In the genomic region with DNA sequence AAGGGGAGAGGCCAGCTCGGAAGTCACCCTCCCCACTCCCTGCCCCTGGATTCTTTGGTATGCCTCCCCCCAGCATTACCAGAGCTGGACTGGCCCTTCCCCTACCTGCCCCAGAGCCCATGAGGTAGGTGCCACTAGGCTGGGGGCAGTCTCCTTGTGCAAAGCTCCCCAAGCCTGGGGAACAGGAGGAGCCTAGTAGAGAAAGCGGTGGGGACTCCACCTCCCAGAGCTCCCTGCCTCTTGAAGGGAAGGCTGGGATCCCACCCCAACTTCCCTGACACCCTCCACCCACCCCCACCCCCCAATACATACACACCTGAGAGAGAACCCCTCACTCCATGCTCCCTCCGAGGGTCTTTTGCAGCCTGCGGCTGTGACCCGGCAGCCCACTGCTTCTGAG, we compare ENCODE assay signal across 18 cellular contexts. TPM values are rescaled to one million over a fixed set of nuclear protein-coding genes. Genes with fewer than 3 reads are reported as not detected.
DNase-seq lines count a peak whose midpoint lies in the region; ATAC-seq and TF ChIP-seq lines count a peak whose summit lies in the region.
"Had no signal": no experiment of that assay in that cellular context is flagged by ENCODE, and none has a peak within 500 bp of the region (broad histone marks: within the 10 kb centered on the region; RNA-seq: fewer than 3 reads in every experiment).

No MANE protein-coding gene starts in this region.

- H3K4me3 ChIP-seq in upper lobe of right lung = no peak overlapping the region

- peak overlapping the region; percentile 45 for H3K27ac ChIP-seq in angular gyrus (ENCODE audit: low read depth, low read length)
- no peak overlapping the region for H3K27ac ChIP-seq in upper lobe of right lung
- H3K27ac ChIP-seq: C4-2B had no signal

- no peaks in the 10 kb centered on the region for H3K36me3 Mint-ChIP-seq in mesothelial cell of epicardium
- H3K36me3 Mint-ChIP-seq: CD4-positive, alpha-beta memory T cell had no signal

- intact Hi-C loops in upper lobe of right lung (cut with DNase I) = no loop called here

- H3K27ac Mint-ChIP-seq in mesothelial cell of epicardium = no peak overlapping the region
- H3K27ac Mint-ChIP-seq: CD4-positive, alpha-beta memory T cell; H9; IgD-negative memory B cell had no signal

- peaks cover 10% of the 10 kb centered on the region for H3K4me1 ChIP-seq in upper lobe of right lung

- H3K4me3 Mint-ChIP-seq in mesothelial cell of epicardium = no peak overlapping the region
- H3K4me3 Mint-ChIP-seq: H9 had no signal

- ATAC-seq in upper lobe of right lung = no peak
- ATAC-seq: HepG2 had no signal

- H3K4me1 Mint-ChIP-seq in mesothelial cell of epicardium = peaks cover 28% of the 10 kb centered on the region

- peak; percentile 45 for DNase-seq in activated CD8-positive, alpha-beta memory T cell treated with anti-CD3 and anti-CD28 coated beads, Interleukin-2, amount 50 U/mL, for 48 hours
- no peak for DNase-seq in activated CD8-positive, alpha-beta memory T cell treated with anti-CD3 and anti-CD28 coated beads for 24 hours
- DNase-seq in islet precursor cell (peak; percentile 50), upper lobe of right lung (peak; percentile 49), mesothelial cell of epicardium (ENCODE audit: low spot score in 2 of 2, unreplicated experiment in 2 of 2) (no peak), SKM-1 (lab: John Stamatoyannopoulos, UW; ENCODE audit: unreplicated experiment) (no peak), kidney tubule cell (ENCODE audit: low spot score) (no peak)
- DNase-seq: ACHN; CD4-positive, alpha-beta memory T cell; DMS153; DMS79; GF-D8; GOT3; H9 had no signal

- no peak for TF ChIP-seq CTCF in upper lobe of right lung (IDR thresholded peaks at IDR 0.05)
- TF ChIP-seq CTCF in mesothelial cell of epicardium (IDR thresholded peaks at IDR 0.05; ENCODE audit: unreplicated experiment) = no peak

- peaks cover 3% of the 10 kb centered on the region for H3K27me3 ChIP-seq in upper lobe of right lung

- H3K36me3 ChIP-seq in upper lobe of right lung = no peaks in the 10 kb centered on the region

- no peaks in the 10 kb centered on the region for H3K9me3 Mint-ChIP-seq in mesothelial cell of epicardium
- H3K9me3 Mint-ChIP-seq: H9, IgD-negative memory B cell had no signal

- peaks cover 15% of the 10 kb centered on the region for H3K27me3 Mint-ChIP-seq in mesothelial cell of epicardium (ENCODE audit: low read depth)

- no peaks in the 10 kb centered on the region for H3K9me3 ChIP-seq in upper lobe of right lung

RNA-seq across cellular contexts. Expression of gene FIGNL2, which starts 30.4 kb away (rescaled TPM):
- total RNA-seq in upper lobe of right lung = 1.5 TPM
- total RNA-seq in mesothelial cell of epicardium = 4.8 to 5.2 TPM (median 5.2 TPM) in 3 replicates

Comparison
In these comparisons a context has a peak if more than half of its experiments do, and no peak if none do; other contexts are left out.
1. DNase-seq: peak in activated CD8-positive, alpha-beta memory T cell treated with anti-CD3 and anti-CD28 coated beads, Interleukin-2, amount 50 U/mL, for 48 hours (single experiment), islet precursor cell (single experiment) and upper lobe of right lung (single experiment); none in activated CD8-positive, alpha-beta memory T cell treated with anti-CD3 and anti-CD28 coated beads for 24 hours (single experiment), mesothelial cell of epicardium (0 of 2), SKM-1 (single experiment) and kidney tubule cell (single experiment).